8 cellular contexts compared by ENCODE assay signal in the genomic region with DNA sequence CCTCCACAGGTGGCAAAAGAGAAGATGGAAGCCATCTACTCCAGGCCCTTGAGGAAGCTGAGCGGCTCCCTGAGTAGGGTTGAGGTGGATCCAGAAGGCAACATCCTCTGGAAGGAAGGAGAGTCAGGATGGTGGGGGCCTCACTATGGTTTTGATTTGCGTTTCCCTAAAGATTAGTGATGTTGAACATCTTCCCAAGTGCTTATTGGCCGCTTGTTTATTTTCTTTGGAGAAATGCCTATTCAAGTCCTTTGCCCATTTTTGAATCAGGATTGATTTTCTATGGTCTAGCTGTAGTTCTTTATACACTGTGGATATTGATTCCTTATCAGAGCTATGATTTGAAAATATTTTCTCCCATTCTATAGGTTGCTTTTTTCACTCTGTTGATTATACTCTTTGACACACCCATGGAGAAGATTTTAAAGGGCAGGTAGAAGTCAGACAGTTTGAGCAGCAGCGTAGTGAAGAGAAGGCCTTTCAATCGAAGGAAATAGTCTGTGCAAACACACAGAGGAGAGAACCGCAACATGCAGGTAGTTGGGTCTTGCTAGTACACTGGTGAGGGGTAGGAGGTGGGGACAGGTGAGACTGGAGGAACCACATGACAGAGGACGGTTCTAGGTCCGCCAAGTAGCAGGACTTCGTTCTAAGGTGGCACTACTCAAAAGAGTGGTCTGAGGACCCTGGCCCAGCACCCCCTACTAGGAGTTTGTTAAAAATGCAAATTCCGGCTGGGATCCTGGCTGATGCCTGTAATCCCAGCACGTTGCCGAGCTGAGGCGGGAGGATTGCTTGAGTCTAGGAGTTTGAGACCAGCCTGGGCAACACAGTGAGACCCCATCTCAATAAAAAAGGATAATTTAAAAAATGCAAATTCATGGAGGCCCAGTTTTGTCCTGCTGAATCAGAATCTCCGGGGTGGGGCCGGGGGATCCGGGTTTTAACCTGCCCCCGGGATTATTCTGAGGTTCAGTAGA. TPM values are rescaled to one million over a fixed set of nuclear protein-coding genes. Genes with fewer than 3 reads are reported as not detected.
DNase-seq lines count a peak whose midpoint lies in the region; ATAC-seq and TF ChIP-seq lines count a peak whose summit lies in the region.

No MANE protein-coding gene starts in this region.

- peaks cover 0 to 25% of the 10 kb centered on the region in 2 donors for H3K4me1 ChIP-seq in right atrium auricular region
- H3K4me1 ChIP-seq in body of pancreas = peaks cover 26% of the 10 kb centered on the region
- H3K4me1 ChIP-seq in vagina = peaks cover 27% of the 10 kb centered on the region

- no peaks in the 10 kb centered on the region for H3K27me3 ChIP-seq in right atrium auricular region
- no peaks in the 10 kb centered on the region for H3K27me3 ChIP-seq in body of pancreas
- H3K27me3 ChIP-seq in vagina = no peaks in the 10 kb centered on the region

- H3K9me3 ChIP-seq in right atrium auricular region = no peaks in the 10 kb centered on the region
- H3K9me3 ChIP-seq in body of pancreas = no peaks in the 10 kb centered on the region
- H3K9me3 ChIP-seq in vagina = no peaks in the 10 kb centered on the region

- WGBS in body of pancreas, 2 donors = 26 to 36% methylated on average over 15 to 17 of the region's 17 CpGs

- H3K36me3 ChIP-seq in right atrium auricular region (no peaks in the 10 kb centered on the region), body of pancreas (replicated peaks in 1 of 2; ENCODE audit: insufficient read depth in 1 of 2, low read depth in 2 of 2) (no peaks in the 10 kb centered on the region), vagina (no peaks in the 10 kb centered on the region)

- TF ChIP-seq POLR2A in body of pancreas (IDR thresholded peaks at IDR 0.05) = no peak
- no peak for TF ChIP-seq POLR2A in vagina (IDR thresholded peaks at IDR 0.05)

- intact Hi-C loops in Right ventricle myocardium superior (cut with DNase I) = no loop called here
- intact Hi-C loops in body of pancreas (cut with DNase I) = no loop called here
- intact Hi-C loops in vagina (cut with DNase I) = loop anchor here (5.0 to 10.0 kb wide), 2 partner anchors 102 to 250 kb away; a partner anchor contains a TSS

- peak overlapping the region; percentile 93 to 96 for H3K27ac ChIP-seq in right atrium auricular region
- H3K27ac ChIP-seq in body of pancreas = peak overlapping the region; percentile 96 to 97 (median 96)
- H3K27ac ChIP-seq in vagina = peak overlapping the region; percentile 95

- ATAC-seq in Right ventricle myocardium superior (ENCODE audit: poor library complexity) (no peak), body of pancreas (no peak), GM18873 (IDR thresholded peaks at IDR 0.05; ENCODE audit: low FRiP score, unreplicated experiment) (no peak), HG03039 (IDR thresholded peaks at IDR 0.05; ENCODE audit: unreplicated experiment) (no peak)

- no peak for TF ChIP-seq CTCF in right atrium auricular region (IDR thresholded peaks at IDR 0.05)
- no peak for TF ChIP-seq CTCF in body of pancreas (IDR thresholded peaks at IDR 0.05)
- TF ChIP-seq CTCF in vagina (IDR thresholded peaks at IDR 0.05) = no peak

- DNase-seq in right atrium auricular region (ENCODE audit: low spot score) = no peak
- no peak for DNase-seq in Right ventricle myocardium superior
- peak in 2 of 4 donors; percentile 33 for DNase-seq in body of pancreas
- peak; percentile 27 to 55 for DNase-seq in lung microvascular endothelial cell (ENCODE audit: low read depth in 2 of 2)
- no peak for DNase-seq in vagina (ENCODE audit: extremely low spot score in 2 of 2)
- no peak for DNase-seq in SIG-M5 treated with dmso at 0.1 percent for 504 hours (lab: John Stamatoyannopoulos, UW; ENCODE audit: unreplicated experiment)

- H3K4me3 ChIP-seq in right atrium auricular region (peak overlapping the region; percentile 66 to 74), body of pancreas (peak overlapping the region; percentile 43 to 67), vagina (peak overlapping the region; percentile 56 to 59)

RNA-seq across cellular contexts. Expression of a gene that starts 58.9 kb away (rescaled TPM):
- total RNA-seq in right atrium auricular region = 10 to 100 TPM; 38.0 to 44.7 TPM
- total RNA-seq in Right ventricle myocardium superior = 47.1 TPM
- 100 to 1,000 TPM; 106 to 147 TPM for total RNA-seq in body of pancreas
- 276 and 293 TPM in 2 replicates for total RNA-seq in lung microvascular endothelial cell
- total RNA-seq in vagina = 158 TPM

Comparison
In these comparisons a context has a peak if more than half of its experiments do, and no peak if none do; other contexts are left out.
1. DNase-seq: peak in lung microvascular endothelial cell (2 of 2); none in right atrium auricular region (single experiment), Right ventricle myocardium superior (single experiment), vagina (0 of 2) and SIG-M5 treated with dmso at 0.1 percent for 504 hours (single experiment).
2. Peak in every context shown above with its lines, with median percentiles within 50 percentile points of each other: H3K27ac ChIP-seq and H3K4me3 ChIP-seq.